ENCODE assay signal across 17 cellular contexts in genomic region chr21:33998809-33999208, GRCh38.
"Had no signal": no experiment of that assay in that cellular context is flagged by ENCODE, and none has a peak within 500 bp of the region (broad histone marks: within the 10 kb centered on the region; RNA-seq: fewer than 3 reads in every experiment).

No MANE protein-coding gene starts in this region.

- H3K79me2 ChIP-seq: parathyroid adenoma had no signal

- DNase-seq: activated CD4-positive, alpha-beta T cell treated with anti-CD3 and anti-CD28 coated beads for 36 hours; activated effector memory CD4-positive, alpha-beta T cell treated with anti-CD3 and anti-CD28 coated beads, Interleukin-2, amount 50 U/mL, for 16 hours; activated naive CD8-positive, alpha-beta T cell treated with anti-CD3 and anti-CD28 coated beads, Interleukin-2, amount 10 ng/mL, durations not matched to agents 7 days and 5 days; anterior cingulate cortex; cerebellar nuclear complex; dermis blood vessel endothelial cell; effector memory CD8-positive, alpha-beta T cell; heart left ventricle; left cardiac atrium; lower lobe of right lung; stimulated activated CD4-positive, alpha-beta T cell treated with anti-CD3 and anti-CD28 coated beads, Interleukin-1b, Interleukin-23, amount 100 ng/mL, for 48 hours; thyroid gland; uterus; WERI-Rb-1 had no signal

- H3K4me3 Mint-ChIP-seq: activated CD4-positive, alpha-beta T cell treated with anti-CD3 and anti-CD28 coated beads for 36 hours; activated naive CD8-positive, alpha-beta T cell treated with anti-CD3 and anti-CD28 coated beads, Interleukin-2, amount 10 ng/mL, durations not matched to agents 7 days and 5 days; effector memory CD8-positive, alpha-beta T cell; mesothelial cell of epicardium had no signal

- H2AFZ ChIP-seq: parathyroid adenoma had no signal

- H3K36me3 ChIP-seq: heart left ventricle, lower lobe of right lung, thyroid gland, uterus, WERI-Rb-1 had no signal

- H3K9ac ChIP-seq: parathyroid adenoma had no signal

- H3K27me3 ChIP-seq: heart left ventricle, thyroid gland, uterus had no signal

- H3K27ac Mint-ChIP-seq: activated CD4-positive, alpha-beta T cell treated with anti-CD3 and anti-CD28 coated beads for 36 hours; activated naive CD8-positive, alpha-beta T cell treated with anti-CD3 and anti-CD28 coated beads, Interleukin-2, amount 10 ng/mL, durations not matched to agents 7 days and 5 days; mesothelial cell of epicardium had no signal

- H3K9me3 ChIP-seq: lower lobe of right lung, thyroid gland, uterus had no signal

- H3K27me3 Mint-ChIP-seq: activated CD4-positive, alpha-beta T cell treated with anti-CD3 and anti-CD28 coated beads for 36 hours; activated naive CD8-positive, alpha-beta T cell treated with anti-CD3 and anti-CD28 coated beads, Interleukin-2, amount 10 ng/mL, durations not matched to agents 7 days and 5 days; effector memory CD8-positive, alpha-beta T cell had no signal

- H3K27ac ChIP-seq: heart left ventricle, lower lobe of right lung, parathyroid adenoma, thyroid gland, uterus, WERI-Rb-1 had no signal

- ATAC-seq: activated CD4-positive, alpha-beta T cell treated with anti-CD3 and anti-CD28 coated beads for 36 hours; effector memory CD8-positive, alpha-beta T cell; heart left ventricle; left cardiac atrium; lower lobe of right lung had no signal

- H3K4me3 ChIP-seq: heart left ventricle, lower lobe of right lung, thyroid gland, uterus had no signal

- FAIRE-seq: frontal cortex had no signal

- H3K4me1 ChIP-seq: lower lobe of right lung, parathyroid adenoma, uterus had no signal
